Comparison of ENCODE assay signal across 20 cellular contexts in the genomic region with DNA sequence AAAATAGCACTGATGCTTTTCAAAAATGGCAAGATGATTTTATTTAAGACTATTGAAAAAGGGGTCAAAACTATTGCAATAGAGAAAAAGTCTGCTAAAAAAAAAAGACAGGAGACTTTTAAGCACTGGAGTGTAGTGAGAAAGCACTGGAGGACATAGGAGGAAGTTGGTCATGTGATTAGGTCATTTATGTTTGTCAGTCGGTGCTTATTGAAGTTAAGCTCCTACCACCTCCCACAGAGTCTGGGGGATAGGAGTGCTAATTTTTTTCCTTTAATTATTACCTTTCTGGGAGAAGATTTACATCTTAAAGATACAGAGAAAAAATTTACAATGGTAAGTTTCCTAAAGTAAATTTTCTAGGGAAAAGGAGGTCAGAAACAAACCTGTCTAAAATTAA.
"Had no signal": no experiment of that assay in that cellular context is flagged by ENCODE, and none has a peak within 500 bp of the region (broad histone marks: within the 10 kb centered on the region; RNA-seq: fewer than 3 reads in every experiment).

No MANE protein-coding gene starts in this region.

- ATAC-seq: activated CD4-positive, alpha-beta T cell treated with anti-CD3 and anti-CD28 coated beads for 36 hours; gastrocnemius medialis; left lobe of liver; naive thymus-derived CD4-positive, alpha-beta T cell; T-cell; upper lobe of right lung had no signal

- DNase-seq: activated B cell treated with CpG ODN at 0.5 μM for 24 hours; activated CD4-positive, alpha-beta T cell treated with anti-CD3 and anti-CD28 coated beads for 36 hours; activated CD4-positive, alpha-beta T cell treated with anti-CD3 and anti-CD28 coated beads, Interleukin-2, amount 50 U/mL, for 48 hours; activated CD8-positive, alpha-beta memory T cell treated with anti-CD3 and anti-CD28 coated beads, Interleukin-2, amount 50 U/mL, for 48 hours; activated naive CD4-positive, alpha-beta T cell treated with anti-CD3 and anti-CD28 coated beads for 36 hours; activated naive CD8-positive, alpha-beta T cell treated with anti-CD3 and anti-CD28 coated beads, Interleukin-2, amount 10 ng/mL, durations not matched to agents 7 days and 5 days; activated T-cell treated with anti-CD3 and anti-CD28 coated beads, Interleukin-2, amount 50 U/mL, for 48 hours; amniotic stem cell; esophagus squamous epithelium; gastrocnemius medialis; head of caudate nucleus; islet precursor cell; naive thymus-derived CD4-positive, alpha-beta T cell; ovary; stimulated activated CD4-positive, alpha-beta T cell treated with anti-CD3 and anti-CD28 coated beads, Interleukin-4, amount 100 ng/mL, for 24 hours; stimulated activated naive CD4-positive, alpha-beta T cell treated with Interleukin-2 at 50 U/mL for 16 hours; T-cell; thyroid gland; upper lobe of right lung had no signal
